ENCODE assay signal across 10 cellular contexts in the genomic region with DNA sequence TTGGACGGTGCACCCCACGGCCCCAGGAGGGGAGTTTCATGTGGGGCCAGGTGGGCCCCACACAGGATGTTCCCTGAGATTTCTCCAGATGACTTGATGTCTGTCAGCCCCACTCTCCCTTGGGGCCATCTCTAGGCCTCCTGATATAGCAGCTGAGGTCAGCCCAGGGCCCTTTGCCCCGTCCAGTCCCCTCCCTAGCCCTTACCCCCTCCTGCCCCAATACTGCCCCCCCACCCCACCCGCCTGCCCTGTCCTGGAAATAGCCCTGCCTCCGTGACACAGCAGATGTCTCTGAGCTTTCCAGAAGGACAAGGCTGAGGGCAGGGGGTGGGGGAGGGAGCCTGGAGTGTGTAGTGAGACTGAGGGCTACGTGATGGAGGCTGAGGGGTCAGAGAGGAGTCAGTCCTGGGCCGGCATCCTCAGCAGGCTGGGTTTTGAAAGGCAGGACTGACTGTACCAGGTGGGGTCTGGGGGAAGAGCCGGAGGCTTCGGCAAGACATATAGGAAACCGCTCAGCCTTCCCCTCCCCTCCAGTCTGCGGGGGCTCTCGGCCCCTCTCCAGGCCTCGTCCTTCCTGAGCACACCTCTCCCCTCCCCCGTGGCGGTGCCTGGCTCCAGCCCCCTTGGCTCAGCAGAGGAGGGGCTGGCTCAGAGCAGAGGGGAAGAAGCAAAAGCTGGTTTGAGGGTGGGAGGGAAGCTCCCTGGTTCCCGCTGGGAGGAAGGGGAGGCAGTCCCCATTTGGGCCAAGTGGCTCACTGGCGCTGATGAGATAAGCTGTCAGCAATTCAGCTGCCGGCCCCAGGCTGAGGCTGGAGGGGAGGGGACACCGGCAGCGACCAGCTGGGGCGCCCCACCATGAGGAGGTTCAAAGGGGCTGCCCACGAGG. TPM values are rescaled to one million over a fixed set of nuclear protein-coding genes. Genes with fewer than 3 reads are reported as not detected.
DNase-seq lines count a peak whose midpoint lies in the region; ATAC-seq lines count a peak whose summit lies in the region.
"Had no signal": no experiment of that assay in that cellular context is flagged by ENCODE, and none has a peak within 500 bp of the region (broad histone marks: within the 10 kb centered on the region; RNA-seq: fewer than 3 reads in every experiment).

No MANE protein-coding gene starts in this region.

- peak; percentile 22 for ATAC-seq in stimulated activated naive CD8-positive, alpha-beta T cell treated with anti-CD3 and anti-CD28 coated beads, Interleukin-15, amount 100 ng/mL, for 72 hours
- ATAC-seq in stimulated activated naive CD8-positive, alpha-beta T cell treated with anti-CD3 and anti-CD28 coated beads, Interleukin-15, Interleukin-2, amounts not matched to agents 100 U/mL and 50 U/mL, for 24 hours, result no peak
- ATAC-seq in activated T-cell treated with anti-CD3 and anti-CD28 coated beads, Interleukin-2, amount 50 U/mL, for 4 hours, result no peak
- ATAC-seq in HG03045 (IDR thresholded peaks at IDR 0.05; ENCODE audit: unreplicated experiment) (no peak), GM21528 (IDR thresholded peaks at IDR 0.05; ENCODE audit: low FRiP score, unreplicated experiment) (no peak)

- H3K36me3 ChIP-seq in mesodermal cell (ENCODE audit: control insufficient read depth, insufficient read depth, low read length), result peaks cover 32% of the 10 kb centered on the region

- H3K27ac ChIP-seq in cingulate gyrus (ENCODE audit: low read depth, low read length) (peak overlapping the region; percentile 92), mesodermal cell (ENCODE audit: low read depth, low read length, severe bottlenecking) (peak overlapping the region; percentile 82)
- H3K27ac ChIP-seq: KMS-11 had no signal

- WGBS in mesodermal cell (ENCODE audit: insufficient coverage in 2 of 2), 2 experiments, result 0 to 1% methylated on average over 10 to 12 of the region's 22 CpGs

- H3K4me1 Mint-ChIP-seq in stimulated activated naive CD8-positive, alpha-beta T cell treated with anti-CD3 and anti-CD28 coated beads, Interleukin-15, amount 100 ng/mL, for 72 hours, result peaks cover 44% of the 10 kb centered on the region
- H3K4me1 Mint-ChIP-seq in activated T-cell treated with anti-CD3 and anti-CD28 coated beads, Interleukin-2, amount 50 U/mL, for 4 hours (ENCODE audit: low read depth), result peaks cover 12% of the 10 kb centered on the region

- H3K27ac Mint-ChIP-seq in stimulated activated naive CD8-positive, alpha-beta T cell treated with anti-CD3 and anti-CD28 coated beads, Interleukin-15, amount 100 ng/mL, for 72 hours, result no peak overlapping the region

- peak overlapping the region; percentile 93 for H3K4me3 ChIP-seq in mesodermal cell (ENCODE audit: extremely low read depth, insufficient read depth, low read length, poor library complexity, severe bottlenecking)

- no peaks in the 10 kb centered on the region for H3K9me3 ChIP-seq in mesodermal cell (ENCODE audit: control insufficient read depth, low read length)

- no peaks in the 10 kb centered on the region for H3K9me3 Mint-ChIP-seq in stimulated activated naive CD8-positive, alpha-beta T cell treated with anti-CD3 and anti-CD28 coated beads, Interleukin-15, amount 100 ng/mL, for 72 hours
- no peaks in the 10 kb centered on the region for H3K9me3 Mint-ChIP-seq in activated T-cell treated with anti-CD3 and anti-CD28 coated beads, Interleukin-2, amount 50 U/mL, for 4 hours

- H3K4me3 Mint-ChIP-seq in stimulated activated naive CD8-positive, alpha-beta T cell treated with anti-CD3 and anti-CD28 coated beads, Interleukin-15, amount 100 ng/mL, for 72 hours, result peak overlapping the region in 1 of 2 donors; percentile 10
- H3K4me3 Mint-ChIP-seq in activated T-cell treated with anti-CD3 and anti-CD28 coated beads, Interleukin-2, amount 50 U/mL, for 4 hours, result no peak overlapping the region

- H3K36me3 Mint-ChIP-seq in activated T-cell treated with anti-CD3 and anti-CD28 coated beads, Interleukin-2, amount 50 U/mL, for 4 hours (ENCODE audit: insufficient read depth), result no peaks in the 10 kb centered on the region

- DNase-seq in stimulated activated naive CD8-positive, alpha-beta T cell treated with anti-CD3 and anti-CD28 coated beads, Interleukin-15, amount 100 ng/mL, for 72 hours, result no peak
- no peak for DNase-seq in stimulated activated naive CD8-positive, alpha-beta T cell treated with anti-CD3 and anti-CD28 coated beads, Interleukin-15, Interleukin-2, amounts not matched to agents 100 U/mL and 50 U/mL, for 24 hours
- no peak for DNase-seq in GM19240 (ENCODE audit: insufficient read length, low spot score)
- no peak for DNase-seq in activated T-cell treated with anti-CD3 and anti-CD28 coated beads, Interleukin-2, amount 50 U/mL, for 4 hours
- DNase-seq: DMS153 had no signal

- peaks cover 63% of the 10 kb centered on the region for H3K27me3 Mint-ChIP-seq in stimulated activated naive CD8-positive, alpha-beta T cell treated with anti-CD3 and anti-CD28 coated beads, Interleukin-15, amount 100 ng/mL, for 72 hours
- peaks cover 38% of the 10 kb centered on the region for H3K27me3 Mint-ChIP-seq in activated T-cell treated with anti-CD3 and anti-CD28 coated beads, Interleukin-2, amount 50 U/mL, for 4 hours (ENCODE audit: low read depth)

- peaks cover 30% of the 10 kb centered on the region for H3K4me1 ChIP-seq in mesodermal cell (ENCODE audit: control insufficient read depth, insufficient read depth, low read length, poor library complexity, severe bottlenecking)

RNA-seq across cellular contexts. Expression of gene FLNC, which starts 2.0 kb away (rescaled TPM):
- polyA plus RNA-seq in mesodermal cell (2013, experiment 1 of 2), result 147 TPM
- 116 TPM for polyA plus RNA-seq in mesodermal cell (2013, experiment 2 of 2)
- total RNA-seq in activated T-cell treated with anti-CD3 and anti-CD28 coated beads, Interleukin-2, amount 50 U/mL, for 4 hours, result under 1 TPM; 0.16 to 0.33 (median 0.25) TPM

RNA-seq across cellular contexts. Expression of gene ATP6V1F, which starts 30.4 kb away (rescaled TPM):
- 134 TPM for polyA plus RNA-seq in mesodermal cell (2013, experiment 1 of 2)
- polyA plus RNA-seq in mesodermal cell (2013, experiment 2 of 2), result 119 TPM
- total RNA-seq in activated T-cell treated with anti-CD3 and anti-CD28 coated beads, Interleukin-2, amount 50 U/mL, for 4 hours, result 100 to 1,000 TPM; 120 to 137 (median 127) TPM

RNA-seq across cellular contexts. Expression of gene CCDC136, which starts 40.5 kb away (rescaled TPM):
- polyA plus RNA-seq in mesodermal cell (2013, experiment 1 of 2), result 32.7 TPM
- polyA plus RNA-seq in mesodermal cell (2013, experiment 2 of 2), result 33.8 TPM
- total RNA-seq in activated T-cell treated with anti-CD3 and anti-CD28 coated beads, Interleukin-2, amount 50 U/mL, for 4 hours, result 1 to 10 TPM; 2.1 to 3.3 (median 3.3) TPM

RNA-seq across cellular contexts. Expression of gene OPN1SW, which starts 56.6 kb away (rescaled TPM):
- polyA plus RNA-seq in mesodermal cell (2013, experiment 1 of 2), result not detected
- polyA plus RNA-seq in mesodermal cell (2013, experiment 2 of 2), result not detected
- total RNA-seq in activated T-cell treated with anti-CD3 and anti-CD28 coated beads, Interleukin-2, amount 50 U/mL, for 4 hours, result not detected
